7 cellular contexts compared by ENCODE assay signal in the genomic region with DNA sequence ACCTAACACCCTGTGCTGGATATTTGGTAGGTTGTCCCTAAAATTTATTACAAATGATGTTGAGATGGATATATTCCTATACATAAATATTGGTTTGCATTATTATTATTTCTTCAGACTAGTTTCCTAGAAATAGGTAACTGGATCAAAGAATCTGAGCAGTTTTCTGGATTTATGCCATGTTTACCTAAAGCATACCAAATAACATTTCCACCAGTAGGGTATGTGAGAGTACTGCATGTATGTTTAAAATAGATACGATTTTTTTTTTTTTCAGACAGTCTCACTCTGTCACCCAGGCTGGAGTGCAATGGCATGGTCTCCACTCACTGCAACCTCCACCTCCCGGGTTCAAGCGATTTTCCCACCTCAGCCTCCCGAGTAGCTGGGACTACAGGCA.
DNase-seq lines count a peak whose midpoint lies in the region; ATAC-seq and TF ChIP-seq lines count a peak whose summit lies in the region.
"Not testable (repeated sequence)": the region's sequence is repeated elsewhere in the genome, so short reads cannot be mapped to it uniquely, and the experiment has no call there.

No MANE protein-coding gene starts in this region.

- not testable (repeated sequence) for DNase-seq in AG04450 (ENCODE audit: low read depth, low spot score); RWPE1 (ENCODE audit: low spot score); chondrocyte (ENCODE audit: low spot score); left ventricle myocardium inferior; psoas muscle
- DNase-seq in HCEC 1CT: peak; percentile 5

- H3K36me3 ChIP-seq in left ventricle myocardium inferior (peaks cover 34% of the 10 kb centered on the region), psoas muscle (ENCODE audit: insufficient read depth in 1 of 2, low read depth in 1 of 2) (peaks cover 5 to 52% of the 10 kb centered on the region in 2 donors)

- not testable (repeated sequence) for H3K27me3 Mint-ChIP-seq in chondrocyte (ENCODE audit: low read depth)

- intact Hi-C loops in left ventricle myocardium inferior (cut with micrococcal nuclease); psoas muscle (cut with DNase I): not testable (repeated sequence)

- 74 to 81% (median 74%) methylated on average over 4 of the region's 4 CpGs for WGBS in psoas muscle, 3 donors

- H3K27ac ChIP-seq in AG04450 (ENCODE audit: low read depth, low read length): not testable (repeated sequence)
- H3K27ac ChIP-seq in RWPE1 (peak overlapping the region; percentile 99), left ventricle myocardium inferior (replicated peaks) (peak overlapping the region; percentile 45), psoas muscle (peak overlapping the region; percentile 66)

- H3K4me1 ChIP-seq in left ventricle myocardium inferior: peaks cover 62% of the 10 kb centered on the region
- peaks cover 46% of the 10 kb centered on the region for H3K4me1 ChIP-seq in psoas muscle

- not testable (repeated sequence) for H3K9me3 Mint-ChIP-seq in chondrocyte (ENCODE audit: low read depth)

- ATAC-seq in psoas muscle: not testable (repeated sequence)

- not testable (repeated sequence) for H3K4me3 Mint-ChIP-seq in chondrocyte (ENCODE audit: unreplicated experiment)

- peaks cover 16% of the 10 kb centered on the region for H3K36me3 Mint-ChIP-seq in chondrocyte (ENCODE audit: low read depth)

- H3K4me1 Mint-ChIP-seq in chondrocyte (ENCODE audit: low read depth): peaks cover 48% of the 10 kb centered on the region

- CTCF ChIA-PET in AG04450 (lab: Charles Lee); RWPE1 (lab: Yijun Ruan, JAX): not testable (repeated sequence)

- not testable (repeated sequence) for H3K9me3 ChIP-seq in AG04450 (ENCODE audit: control insufficient read depth, insufficient read depth, low read length); left ventricle myocardium inferior (replicated peaks); psoas muscle

- not testable (repeated sequence) for H3K27ac Mint-ChIP-seq in chondrocyte (ENCODE audit: unreplicated experiment)

- peak; percentile 40 for TF ChIP-seq CTCF in AG04450 (IDR thresholded peaks at IDR 0.05; ENCODE audit: low read depth, low read length)
- TF ChIP-seq CTCF in LNCAP (IDR thresholded peaks at IDR 0.05): peak; percentile 31; the same call in 1 of the 2 replicates
- TF ChIP-seq CTCF in RWPE1 (conservative IDR thresholded peaks at IDR 0.05; ENCODE audit: low read depth); left ventricle myocardium inferior (IDR thresholded peaks at IDR 0.05; ENCODE audit: borderline replicate concordance); psoas muscle (IDR thresholded peaks at IDR 0.05): not testable (repeated sequence)
- TF ChIP-seq CTCF in chondrocyte (IDR thresholded peaks at IDR 0.05): peak; percentile 54

- not testable (repeated sequence) for H3K4me3 ChIP-seq in AG04450 (ENCODE audit: low read depth, low read length); left ventricle myocardium inferior; psoas muscle

- not testable (repeated sequence) for H3K27me3 ChIP-seq in AG04450 (ENCODE audit: control insufficient read depth, insufficient read depth, low read length); left ventricle myocardium inferior (ENCODE audit: low read depth); psoas muscle (ENCODE audit: insufficient read depth in 3 of 3, low read length in 2 of 3)

- POLR2A ChIA-PET in AG04450 (lab: Yijun Ruan, JAX): not testable (repeated sequence)
- POLR2A ChIA-PET in RWPE1 (lab: Yijun Ruan, JAX; ENCODE audit: low non-redundant PET): interaction anchor here (0.6 kb wide), 1 partner anchor 833 kb away, joined by 6 read pairs; no protein-coding TSS in a partner anchor
